ENCODE assay signal across 17 cellular contexts in genomic region chr3:39910828-39911464, GRCh38.
DNase-seq lines count a peak whose midpoint lies in the region; ATAC-seq, FAIRE-seq and TF ChIP-seq lines count a peak whose summit lies in the region.
"Had no signal": no experiment of that assay in that cellular context is flagged by ENCODE, and none has a peak within 500 bp of the region (broad histone marks: within the 10 kb centered on the region; RNA-seq: fewer than 3 reads in every experiment).

No MANE protein-coding gene starts in this region.

- 63 to 67% methylated on average over 3 of the region's 3 CpGs for WGBS in GM23248 (ENCODE audit: low coverage in 1 of 2, low lambda C conversion rate in 2 of 2, missing lambda C conversion rate in 2 of 2), 2 experiments
- 22 to 37% methylated on average over 3 of the region's 3 CpGs for WGBS in pancreas, 2 donors
- WGBS in ovary, 3 donors: 49 to 65% (median 62%) methylated on average over 3 of the region's 3 CpGs

- TF ChIP-seq EP300 in ovary (IDR thresholded peaks at IDR 0.05): no peak

- no peaks in the 10 kb centered on the region for H3K9me2 ChIP-seq in GM23248 (ENCODE audit: insufficient read depth)

- TF ChIP-seq POLR2A in ovary (IDR thresholded peaks at IDR 0.05): no peak

- H3K36me3 ChIP-seq in GM23248 (ENCODE audit: low read depth): no peaks in the 10 kb centered on the region
- no peaks in the 10 kb centered on the region for H3K36me3 ChIP-seq in adipocyte (ENCODE audit: control insufficient read depth, insufficient read depth, low read length, severe bottlenecking)
- no peaks in the 10 kb centered on the region for H3K36me3 ChIP-seq in pancreas
- H3K36me3 ChIP-seq in ovary: no peaks in the 10 kb centered on the region
- H3K36me3 ChIP-seq: prostate gland, upper lobe of right lung had no signal

- no peak overlapping the region for H3K4me2 ChIP-seq in GM23248 (ENCODE audit: unreplicated experiment)

- H3K27ac ChIP-seq in GM23248 (peak overlapping the region; percentile 36), pancreas (peak overlapping the region in 3 of 4 donors; percentile 27 to 71 (median 68)), ovary (no peak overlapping the region)
- H3K27ac ChIP-seq: prostate gland, upper lobe of right lung had no signal

- H3K27me3 ChIP-seq in GM23248 (replicated peaks; ENCODE audit: insufficient read depth) (no peaks in the 10 kb centered on the region), adipocyte (replicated peaks; ENCODE audit: control insufficient read depth, insufficient read depth, low read length) (no peaks in the 10 kb centered on the region), pancreas (no peaks in the 10 kb centered on the region), ovary (no peaks in the 10 kb centered on the region)
- H3K27me3 ChIP-seq: upper lobe of right lung had no signal

- H3K27ac Mint-ChIP-seq in type B pancreatic cell: no peak overlapping the region
- H3K27ac Mint-ChIP-seq: activated CD4-positive, alpha-beta T cell treated with anti-CD3 and anti-CD28 coated beads, Interleukin-2, amount 10 ng/mL, durations not matched to agents 24 days and 14 days had no signal

- TF ChIP-seq CTCF in fibroblast of mammary gland (conservative IDR thresholded peaks at IDR 0.05; ENCODE audit: control insufficient read depth, insufficient read depth, low read depth, low read length) (no peak), pancreas (IDR thresholded peaks at IDR 0.05) (no peak), type B pancreatic cell (conservative IDR thresholded peaks at IDR 0.05) (no peak), ovary (IDR thresholded peaks at IDR 0.05) (no peak)

- no peaks in the 10 kb centered on the region for H3K27me3 Mint-ChIP-seq in type B pancreatic cell
- H3K27me3 Mint-ChIP-seq: activated CD4-positive, alpha-beta T cell treated with anti-CD3 and anti-CD28 coated beads, Interleukin-2, amount 10 ng/mL, durations not matched to agents 24 days and 14 days had no signal

- H3K4me3 Mint-ChIP-seq in type B pancreatic cell: no peak overlapping the region
- H3K4me3 Mint-ChIP-seq: activated CD4-positive, alpha-beta T cell treated with anti-CD3 and anti-CD28 coated beads, Interleukin-2, amount 10 ng/mL, durations not matched to agents 24 days and 14 days had no signal

- no peaks in the 10 kb centered on the region for H3K9me3 ChIP-seq in GM23248 (ENCODE audit: low read depth)
- H3K9me3 ChIP-seq in adipocyte (ENCODE audit: control insufficient read depth, low read length): no peaks in the 10 kb centered on the region
- H3K9me3 ChIP-seq in pancreas: peaks cover 0 to 3% (median 0%) of the 10 kb centered on the region in 4 donors
- no peaks in the 10 kb centered on the region for H3K9me3 ChIP-seq in ovary
- H3K9me3 ChIP-seq: prostate gland, upper lobe of right lung had no signal

- in situ Hi-C loops in GM23248 (cut with MboI): no loop called here

- no peak for FAIRE-seq in pancreas (lab: Jason Lieb, UNC)

- no peaks in the 10 kb centered on the region for H4K20me1 ChIP-seq in GM23248 (ENCODE audit: insufficient read depth)

- H2AFZ ChIP-seq in GM23248: no peak overlapping the region

- H3K36me3 Mint-ChIP-seq in type B pancreatic cell: no peaks in the 10 kb centered on the region

- H3K9ac ChIP-seq in GM23248 (no peak overlapping the region), adipocyte (ENCODE audit: low read length) (no peak overlapping the region)

- peak; percentile 55 to 68 (median 63) for ATAC-seq in pancreas
- ATAC-seq in HG02763 (IDR thresholded peaks at IDR 0.05; ENCODE audit: unreplicated experiment): no peak
- ATAC-seq: upper lobe of right lung had no signal

- no peak overlapping the region for H3K4me3 ChIP-seq in GM23248
- no peak overlapping the region for H3K4me3 ChIP-seq in adipocyte (ENCODE audit: low read length)
- H3K4me3 ChIP-seq in fibroblast of mammary gland (ENCODE audit: control insufficient read depth, low read depth, low read length): no peak overlapping the region
- H3K4me3 ChIP-seq in pancreas: no peak overlapping the region
- H3K4me3 ChIP-seq in ovary: no peak overlapping the region
- H3K4me3 ChIP-seq: prostate gland, upper lobe of right lung had no signal

- DNase-seq in GM23248 (peak; percentile 73), adipocyte (ENCODE audit: low read depth) (peak; percentile 32), fibroblast of mammary gland (ENCODE audit: low read depth) (peak; percentile 73), pancreas (no peak), type B pancreatic cell (ENCODE audit: extremely low spot score, unreplicated experiment) (no peak), ovary (no peak)
- no peak for DNase-seq in stimulated activated CD4-positive, alpha-beta T cell treated with anti-CD3 and anti-CD28 coated beads, Interleukin-2, amount 100 ng/mL, for 24 hours
- DNase-seq: activated CD4-positive, alpha-beta T cell treated with anti-CD3 and anti-CD28 coated beads, Interleukin-2, amount 10 ng/mL, durations not matched to agents 24 days and 14 days; activated T-cell treated with anti-CD3 and anti-CD28 coated beads, Interleukin-2, amount 50 U/mL, for 48 hours; effector CD4-positive, alpha-beta T cell; NCI-H2081; NCI-H774; stimulated activated CD4-positive, alpha-beta T cell treated with anti-CD3 and anti-CD28 coated beads, Interleukin-1b, Interleukin-23, amount 100 ng/mL, for 48 hours; stimulated activated CD8-positive, alpha-beta memory T cell treated with anti-CD3 and anti-CD28 coated beads, Interleukin-4, amount 100 ng/mL, for 48 hours; upper lobe of right lung had no signal

- H3F3A ChIP-seq in GM23248 (ENCODE audit: insufficient read depth): peaks cover 25% of the 10 kb centered on the region

- H3K9me3 Mint-ChIP-seq in type B pancreatic cell: no peaks in the 10 kb centered on the region
- H3K9me3 Mint-ChIP-seq: activated CD4-positive, alpha-beta T cell treated with anti-CD3 and anti-CD28 coated beads, Interleukin-2, amount 10 ng/mL, durations not matched to agents 24 days and 14 days had no signal

- H3K4me1 Mint-ChIP-seq in type B pancreatic cell (ENCODE audit: unreplicated experiment): peaks cover 16% of the 10 kb centered on the region
- H3K4me1 Mint-ChIP-seq: activated CD4-positive, alpha-beta T cell treated with anti-CD3 and anti-CD28 coated beads, Interleukin-2, amount 10 ng/mL, durations not matched to agents 24 days and 14 days had no signal

- no peaks in the 10 kb centered on the region for H3K79me2 ChIP-seq in GM23248 (ENCODE audit: insufficient read depth)

- H3K4me1 ChIP-seq in GM23248 (ENCODE audit: insufficient read depth) (peaks cover 29% of the 10 kb centered on the region), adipocyte (ENCODE audit: control insufficient read depth, insufficient read depth, low read length) (peaks cover 25% of the 10 kb centered on the region), pancreas (peaks cover 17 to 43% (median 23%) of the 10 kb centered on the region in 3 donors), ovary (ENCODE audit: insufficient read depth) (peaks cover 8% of the 10 kb centered on the region)
- H3K4me1 ChIP-seq: prostate gland, upper lobe of right lung had no signal

- intact Hi-C loops in pancreas (cut with DNase I) (no loop called here), ovary (cut with DNase I) (no loop called here)

Comparison
In these comparisons a context has a peak if more than half of its experiments do, and no peak if none do; other contexts are left out.
1. DNase-seq: peak in GM23248 (single experiment), adipocyte (single experiment) and fibroblast of mammary gland (single experiment); none in pancreas (0 of 6), stimulated activated CD4-positive, alpha-beta T cell treated with anti-CD3 and anti-CD28 coated beads, Interleukin-2, amount 100 ng/mL, for 24 hours (0 of 2), type B pancreatic cell (single experiment) and ovary (0 of 5).
2. H3K27ac ChIP-seq: peak in GM23248 (single experiment) and pancreas (3 of 4); none in ovary (0 of 2).